18 cellular contexts compared by ENCODE assay signal in the genomic region with DNA sequence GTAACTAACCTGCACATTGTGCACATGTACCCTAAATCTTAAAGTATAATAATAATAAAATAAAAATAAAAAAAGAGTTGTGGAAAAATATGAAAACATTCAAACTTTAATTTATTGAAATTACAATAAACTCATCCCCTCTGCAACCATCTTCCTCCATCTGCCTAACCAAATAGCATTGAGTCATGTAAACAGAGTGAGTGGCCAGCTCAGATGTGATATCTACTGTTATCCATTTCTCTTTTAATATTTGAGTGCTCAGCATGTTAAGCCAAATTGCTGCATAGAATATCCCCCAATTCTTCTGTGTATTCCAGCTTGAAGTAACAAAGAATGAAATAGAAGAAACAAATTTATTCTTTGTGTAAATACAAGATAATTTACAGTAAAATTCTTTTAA.
DNase-seq lines count a peak whose midpoint lies in the region; ATAC-seq and TF ChIP-seq lines count a peak whose summit lies in the region.
"Had no signal": no experiment of that assay in that cellular context is flagged by ENCODE, and none has a peak within 500 bp of the region (broad histone marks: within the 10 kb centered on the region; RNA-seq: fewer than 3 reads in every experiment).

No MANE protein-coding gene starts in this region.

- no TSS peak for BruUV-seq in IMR-90 (replicated peaks; lab: Mats Ljungman, UMichigan)

- no peak overlapping the region for H3K4me2 ChIP-seq in IMR-90 (ENCODE audit: low read depth, low read length)
- H3K4me2 ChIP-seq in mesenchymal stem cell (ENCODE audit: low read length, poor library complexity, severe bottlenecking): no peak overlapping the region
- H3K4me2 ChIP-seq: A549, BLaER1 had no signal

- H3K23ac ChIP-seq in IMR-90 (ENCODE audit: low read depth, low read length) (no peak overlapping the region), mesenchymal stem cell (ENCODE audit: low read length in 2 of 2) (no peak overlapping the region)

- POLR2A ChIA-PET in IMR-90 (lab: Charles Lee; ENCODE audit: unreplicated experiment): no interaction called here

- H3K4me1 ChIP-seq in IMR-90 (ENCODE audit: control insufficient read depth, insufficient read depth, low read length) (peaks cover 2% of the 10 kb centered on the region; the same call in 1 of the 2 replicates), mesenchymal stem cell (ENCODE audit: control insufficient read depth, insufficient read depth, low read depth, low read length) (no peaks in the 10 kb centered on the region)
- H3K4me1 ChIP-seq: BE2C, BLaER1 had no signal

- H3K4ac ChIP-seq in IMR-90 (ENCODE audit: low read depth, low read length) (no peak overlapping the region), mesenchymal stem cell (ENCODE audit: low read depth in 1 of 2, low read length in 2 of 2) (no peak overlapping the region)

- intact Hi-C loops in IMR-90 (cut with micrococcal nuclease): no loop called here

- no peak overlapping the region for H2AK5ac ChIP-seq in IMR-90 (ENCODE audit: low read depth, low read length)
- no peak overlapping the region for H2AK5ac ChIP-seq in mesenchymal stem cell (ENCODE audit: low read length, severe bottlenecking)

- peak; percentile 73; the same call in 1 of the 2 replicates for ATAC-seq in IMR-90 (ENCODE audit: low read depth)
- ATAC-seq: A549, GM12878 had no signal

- no peak for TF ChIP-seq CTCF in IMR-90 (conservative IDR thresholded peaks at IDR 0.05; ENCODE audit: low read depth, low read length)

- H2AK9ac ChIP-seq in IMR-90 (replicated peaks; ENCODE audit: low read depth, low read length, poor library complexity): no peak overlapping the region

- H2AFZ ChIP-seq in IMR-90 (replicated peaks; ENCODE audit: low read length, poor library complexity) (no peak overlapping the region), mesenchymal stem cell (ENCODE audit: low read depth, low read length) (no peak overlapping the region)

- H3K4me3 ChIP-seq in IMR-90 (ENCODE audit: insufficient read depth, low read depth, low read length): no peak overlapping the region
- H3K4me3 ChIP-seq in mesenchymal stem cell (ENCODE audit: insufficient read depth in 1 of 2, low read depth in 1 of 2, low read length in 2 of 2): no peak overlapping the region
- H3K4me3 ChIP-seq: A549, BLaER1, GM12878 had no signal

- no peak overlapping the region for H2BK12ac ChIP-seq in mesenchymal stem cell (ENCODE audit: low read length in 2 of 2)

- H3K9ac ChIP-seq in IMR-90 (ENCODE audit: low read depth, low read length) (no peak overlapping the region), mesenchymal stem cell (ENCODE audit: low read length) (no peak overlapping the region)
- H3K9ac ChIP-seq: BLaER1 had no signal

- H3K14ac ChIP-seq in IMR-90 (replicated peaks; ENCODE audit: low read depth, low read length) (no peak overlapping the region), mesenchymal stem cell (ENCODE audit: low read length in 2 of 2) (no peak overlapping the region)

- CTCF ChIA-PET in IMR-90 (lab: Yijun Ruan, JAX): no interaction called here

- H3K9me3 ChIP-seq in IMR-90 (ENCODE audit: control insufficient read depth, insufficient read depth, low read length) (no peaks in the 10 kb centered on the region), mesenchymal stem cell (ENCODE audit: control insufficient read depth, low read length) (no peaks in the 10 kb centered on the region)
- H3K9me3 ChIP-seq: BE2C had no signal

- no peak for TF ChIP-seq RAD21 in IMR-90 (IDR thresholded peaks at IDR 0.05; ENCODE audit: low read length)

- no peak overlapping the region for H2BK20ac ChIP-seq in IMR-90 (ENCODE audit: low read depth, low read length)

- H3K79me1 ChIP-seq in IMR-90 (ENCODE audit: low read depth in 1 of 2, low read length in 2 of 2) (no peaks in the 10 kb centered on the region), mesenchymal stem cell (replicated peaks; ENCODE audit: low read length, poor library complexity, severe bottlenecking) (no peaks in the 10 kb centered on the region)

- no peaks in the 10 kb centered on the region for H3K9me1 ChIP-seq in IMR-90 (ENCODE audit: insufficient read depth, low read length)

- no peaks in the 10 kb centered on the region for H3K27me3 ChIP-seq in IMR-90 (ENCODE audit: control insufficient read depth, insufficient read depth, low read length)
- H3K27me3 ChIP-seq in mesenchymal stem cell (ENCODE audit: control insufficient read depth in 1 of 2, insufficient read depth in 1 of 2, low read length in 2 of 2): no peaks in the 10 kb centered on the region
- H3K27me3 ChIP-seq: BE2C, BLaER1 had no signal

- H4K91ac ChIP-seq in IMR-90 (ENCODE audit: insufficient read depth, low read depth, low read length): no peak overlapping the region
- no peak overlapping the region for H4K91ac ChIP-seq in mesenchymal stem cell (ENCODE audit: low read length)

- dilution Hi-C loops in IMR-90 (cut with HindIII; ENCODE audit: low sequenced_read_pairs, unreplicated experiment): no loop called here

- TF ChIP-seq POLR2A in IMR-90 (IDR thresholded peaks at IDR 0.05; ENCODE audit: low read depth, low read length): no peak

- no peak overlapping the region for H3K27ac ChIP-seq in IMR-90 (ENCODE audit: insufficient read depth, low read length)
- H3K27ac ChIP-seq in mesenchymal stem cell (ENCODE audit: low read length, poor library complexity, severe bottlenecking): peak overlapping the region; percentile 53
- H3K27ac ChIP-seq: 22Rv1, A549, BLaER1 had no signal

- no peak overlapping the region for H3K18ac ChIP-seq in IMR-90 (ENCODE audit: low read depth, low read length)
- H3K18ac ChIP-seq in mesenchymal stem cell (ENCODE audit: low read depth in 1 of 2, low read length in 2 of 2): no peak overlapping the region

- no peaks in the 10 kb centered on the region for H4K20me1 ChIP-seq in IMR-90 (ENCODE audit: insufficient read depth, low read length)
- H4K20me1 ChIP-seq: BLaER1 had no signal

- in situ Hi-C loops in IMR-90 (cut with MboI; ENCODE audit: low sequenced_read_pairs): no loop called here

- H3K36me3 ChIP-seq in IMR-90 (ENCODE audit: control insufficient read depth, insufficient read depth, low read length): no peaks in the 10 kb centered on the region
- H3K36me3 ChIP-seq in mesenchymal stem cell (ENCODE audit: control insufficient read depth in 1 of 2, insufficient read depth in 2 of 2, low read depth in 1 of 2, low read length in 2 of 2): no peaks in the 10 kb centered on the region
- H3K36me3 ChIP-seq: BE2C, BLaER1 had no signal

- no peak overlapping the region for H3K56ac ChIP-seq in IMR-90 (ENCODE audit: extremely low read depth, insufficient read depth, low read length)

- H2BK5ac ChIP-seq in IMR-90 (ENCODE audit: low read depth, low read length, poor library complexity, severe bottlenecking): no peak overlapping the region
- H2BK5ac ChIP-seq in mesenchymal stem cell (ENCODE audit: low read depth, low read length, poor library complexity, severe bottlenecking): no peak overlapping the region

- H4K8ac ChIP-seq in IMR-90 (ENCODE audit: low read depth in 2 of 2, low read length in 2 of 2) (no peak overlapping the region), mesenchymal stem cell (ENCODE audit: low read length) (no peak overlapping the region)

- H2BK15ac ChIP-seq in IMR-90 (ENCODE audit: low read depth, low read length) (no peak overlapping the region), mesenchymal stem cell (ENCODE audit: low read depth, poor library complexity, severe bottlenecking) (no peak overlapping the region)

- H2BK120ac ChIP-seq in IMR-90 (ENCODE audit: low read depth, low read length) (no peak overlapping the region), mesenchymal stem cell (ENCODE audit: low read depth, low read length) (no peak overlapping the region)

- no peak overlapping the region for H4K5ac ChIP-seq in IMR-90 (ENCODE audit: low read depth, low read length)

- DNase-seq in AG08396 (ENCODE audit: low spot score) (peak; percentile 11), IMR-90 (peak; percentile 63), mesenchymal stem cell (no peak), SHP77 treated with DMSO at 0.1 percent for 48 hours (lab: John Stamatoyannopoulos, UW) (no peak)
- DNase-seq in stimulated activated naive CD4-positive, alpha-beta T cell treated with Interleukin-2 at 50 U/mL for 16 hours (lab: John Stamatoyannopoulos, UW): no peak
- DNase-seq: BE2C; C1 segment of cervical spinal cord; Caco-2; Calu3; CD4-positive, alpha-beta memory T cell; CD4-positive, CD25-positive, alpha-beta regulatory T cell; CD8-positive, alpha-beta memory T cell; DMS79 treated with DMSO at 0.1 percent for 48 hours; GDM1 had no signal

TF ChIP-seq in IMR-90, 13 proteins besides CTCF, POLR2A, EP300 and RAD21:
- TF ChIP-seq MAFK (IDR thresholded peaks at IDR 0.05; ENCODE audit: low read depth, low read length) (no peak), MXI1 (IDR thresholded peaks at IDR 0.05; ENCODE audit: borderline replicate concordance, low read depth, low read length) (no peak), RCOR1 (IDR thresholded peaks at IDR 0.05; ENCODE audit: insufficient replicate concordance, low read length) (no peak), RFX5 (IDR thresholded peaks at IDR 0.05; ENCODE audit: low read depth, low read length) (no peak), NFE2L2 (IDR thresholded peaks at IDR 0.05; ENCODE audit: low read depth, low read length) (no peak), CHD1 (IDR thresholded peaks at IDR 0.05; ENCODE audit: low read depth, low read length) (no peak)
TF ChIP-seq in IMR-90: peak in this region for 0.

Comparison
In these comparisons a context has a peak if more than half of its experiments do, and no peak if none do; other contexts are left out.
1. DNase-seq: peak in AG08396 (single experiment) and IMR-90 (single experiment); none in mesenchymal stem cell (single experiment), SHP77 treated with DMSO at 0.1 percent for 48 hours (single experiment) and stimulated activated naive CD4-positive, alpha-beta T cell treated with Interleukin-2 at 50 U/mL for 16 hours (single experiment).